In genomic region chr19:1825909-1826556, GRCh38 we compare ENCODE assay signal across 8 cellular contexts. TPM values are rescaled to one million over a fixed set of nuclear protein-coding genes. Genes with fewer than 3 reads are reported as not detected.
DNase-seq lines count a peak whose midpoint lies in the region; ATAC-seq and TF ChIP-seq lines count a peak whose summit lies in the region.

No MANE protein-coding gene starts in this region.

- 51% methylated on average over 10 of the region's 15 CpGs for WGBS in hepatocyte (ENCODE audit: low lambda C conversion rate, missing lambda C conversion rate)

- in situ Hi-C loops in astrocyte of the cerebellum (cut with HindIII; ENCODE audit: low sequenced_read_pairs) (no loop called here), gastrocnemius medialis (cut with MboI; ENCODE audit: low sequenced_read_pairs in 4 of 4) (no loop called here)

- peaks cover 20% of the 10 kb centered on the region for H3K79me2 ChIP-seq in hepatocyte

- no peak for TF ChIP-seq POLR2A in gastrocnemius medialis (IDR thresholded peaks at IDR 0.05)

- H3K4me2 ChIP-seq in hepatocyte, result peak overlapping the region; percentile 69

- H3K9me3 ChIP-seq in hepatocyte (ENCODE audit: low read depth) (no peaks in the 10 kb centered on the region), gastrocnemius medialis (no peaks in the 10 kb centered on the region)

- ATAC-seq in gastrocnemius medialis, result peak; percentile 81 to 87
- ATAC-seq in HG03135 (IDR thresholded peaks at IDR 0.05; ENCODE audit: unreplicated experiment), result no peak
- no peak for ATAC-seq in GM21529 (IDR thresholded peaks at IDR 0.05; ENCODE audit: unreplicated experiment)

- H3K4me3 ChIP-seq in astrocyte of the cerebellum (ENCODE audit: low read depth, low read length), result no peak overlapping the region
- no peak overlapping the region for H3K4me3 ChIP-seq in hepatocyte
- no peak overlapping the region for H3K4me3 ChIP-seq in gastrocnemius medialis

- H3K9me2 ChIP-seq in hepatocyte (replicated peaks; ENCODE audit: insufficient read depth), result no peaks in the 10 kb centered on the region

- DNase-seq in EH (ENCODE audit: low read depth), result peak; percentile 68
- DNase-seq in LHCN-M2 (ENCODE audit: low read depth), result peak; percentile 58
- DNase-seq in T-helper 22 cell (ENCODE audit: low read depth), result peak; percentile 49
- DNase-seq in astrocyte of the cerebellum (ENCODE audit: low read depth), result peak; percentile 41
- peak; percentile 86 for DNase-seq in hepatocyte (ENCODE audit: low spot score)
- peak in 1 of 2 donors; percentile 53 for DNase-seq in gastrocnemius medialis

- H3K27ac ChIP-seq in hepatocyte, result peak overlapping the region; percentile 90
- H3K27ac ChIP-seq in gastrocnemius medialis, result no peak overlapping the region

- no peaks in the 10 kb centered on the region for H3K27me3 ChIP-seq in hepatocyte
- no peaks in the 10 kb centered on the region for H3K27me3 ChIP-seq in gastrocnemius medialis

- intact Hi-C loops in gastrocnemius medialis (cut with DNase I; ENCODE audit: low total_unique reads), result no loop called here

- no peak overlapping the region for H2AFZ ChIP-seq in hepatocyte

- H3K4me1 ChIP-seq in hepatocyte (ENCODE audit: insufficient read depth), result peaks cover 5% of the 10 kb centered on the region
- peaks cover 0 to 9% of the 10 kb centered on the region in 2 donors for H3K4me1 ChIP-seq in gastrocnemius medialis

- H3K36me3 ChIP-seq in hepatocyte (replicated peaks; ENCODE audit: insufficient read depth, low read depth), result no peaks in the 10 kb centered on the region
- peaks cover 0 to 49% of the 10 kb centered on the region in 2 donors for H3K36me3 ChIP-seq in gastrocnemius medialis

- peaks cover 11% of the 10 kb centered on the region for H4K20me1 ChIP-seq in hepatocyte (ENCODE audit: insufficient read depth, poor library complexity, severe bottlenecking)

- peak; percentile 96 for TF ChIP-seq CTCF in astrocyte of the cerebellum (IDR thresholded peaks at IDR 0.05; ENCODE audit: low read depth, low read length, missing control alignments)
- peak; percentile 98 for TF ChIP-seq CTCF in hepatocyte (IDR thresholded peaks at IDR 0.05; ENCODE audit: poor library complexity)
- TF ChIP-seq CTCF in gastrocnemius medialis (IDR thresholded peaks at IDR 0.05 in 4 of 5, conservative IDR thresholded peaks at IDR 0.05 in 1 of 5), result peak; percentile 77 to 92 (median 82)

RNA-seq across cellular contexts. Expression of gene ATP8B3, which starts 14.0 kb away (rescaled TPM):
- total RNA-seq in LHCN-M2 (2014; rRNA removed) (4.9 and 6.5 TPM in 2 replicates), hepatocyte (1.4 and 1.7 TPM in 2 replicates), gastrocnemius medialis (under 1 TPM in 2 of 4 donors, not detected in 2; 0.09 to 0.24 TPM)
- polyA plus RNA-seq in LHCN-M2 (2012), result 4.6 TPM
- 2.4 and 3.1 TPM in 2 replicates for polyA plus RNA-seq in hepatocyte

RNA-seq across cellular contexts. Expression of gene REXO1, which starts 22.2 kb away (rescaled TPM):
- total RNA-seq in LHCN-M2 (2014; rRNA removed) (8.7 and 9.0 TPM in 2 replicates), hepatocyte (13.2 and 13.4 TPM in 2 replicates), gastrocnemius medialis (10 to 100 TPM; 10.8 to 28.5 (median 20.5) TPM)
- polyA plus RNA-seq in LHCN-M2 (2012), result 15.1 TPM
- 22.8 and 26.2 TPM in 2 replicates for polyA plus RNA-seq in hepatocyte

RNA-seq across cellular contexts. Expression of gene KLF16, which starts 37.3 kb away (rescaled TPM):
- 9.4 and 13.6 TPM in 2 replicates for total RNA-seq in LHCN-M2 (2014; rRNA removed)
- polyA plus RNA-seq in LHCN-M2 (2012), result 19.1 TPM
- 3.4 and 6.4 TPM in 2 replicates for total RNA-seq in hepatocyte
- 14.3 and 16.0 TPM in 2 replicates for polyA plus RNA-seq in hepatocyte
- total RNA-seq in gastrocnemius medialis, result 1 to 10 TPM in 3 of 4 donors, under 1 TPM in 1; 0.58 to 4.0 (median 1.4) TPM

RNA-seq across cellular contexts. Expression of gene ABHD17A, which starts 59.3 kb away (rescaled TPM):
- total RNA-seq in LHCN-M2 (2014; rRNA removed) (118 and 132 TPM in 2 replicates), hepatocyte (62.5 and 77.5 TPM in 2 replicates), gastrocnemius medialis (10 to 100 TPM; 49.4 to 87.7 (median 70.8) TPM)
- polyA plus RNA-seq in LHCN-M2 (2012), result 57.7 TPM
- 99.7 and 102 TPM in 2 replicates for polyA plus RNA-seq in hepatocyte

Comparison
In these comparisons a context has a peak if more than half of its experiments do, and no peak if none do; other contexts are left out.
1. ATAC-seq: peak in gastrocnemius medialis (2 of 2); none in HG03135 (single experiment) and GM21529 (single experiment).
2. Peak in every context shown above with its lines, with median percentiles within 50 percentile points of each other: CTCF ChIP-seq.